ENCODE assay signal across 8 cellular contexts in genomic region chr19:38850231-38850975, GRCh38. TPM values are rescaled to one million over a fixed set of nuclear protein-coding genes. Genes with fewer than 3 reads are reported as not detected.
DNase-seq lines count a peak whose midpoint lies in the region; ATAC-seq and TF ChIP-seq lines count a peak whose summit lies in the region.

No MANE protein-coding gene starts in this region.

- CTCF ChIA-PET in AG04449 (lab: Yijun Ruan, JAX) = interaction anchor here (0.7 to 1.8 kb wide), 3 partner anchors 19 to 448 kb away, joined by 3 to 5 read pairs (median 3); partner anchors contain the start of genes FAM98C, MRPS12 and SARS2

- peaks cover 0 to 16% of the 10 kb centered on the region in 2 donors for H3K4me1 ChIP-seq in breast epithelium
- peaks cover 35% of the 10 kb centered on the region for H3K4me1 ChIP-seq in skeletal muscle satellite cell (ENCODE audit: control insufficient read depth, insufficient read depth, low read length)

- H3K27ac ChIP-seq in VCaP (peak overlapping the region; percentile 100), breast epithelium (peak overlapping the region; percentile 100)

- intact Hi-C loops in breast epithelium (cut with DNase I; ENCODE audit: low total_unique reads) = no loop called here

- POLR2A ChIA-PET in AG04449 (lab: Yijun Ruan, JAX) = no interaction called here

- DNase-seq in AG04449 (ENCODE audit: low read depth, low spot score) (peak; percentile 100), NCI-H2196 (lab: John Stamatoyannopoulos, UW; ENCODE audit: unreplicated experiment) (peak; percentile 100), breast epithelium (ENCODE audit: low spot score in 2 of 2) (peak; percentile 100)

- H3K4me3 ChIP-seq in AG04449 (ENCODE audit: low read depth, low read length) (peak overlapping the region; percentile 77), breast epithelium (peak overlapping the region; percentile 73 to 98 (median 96)), iPS-18c (ENCODE audit: insufficient read depth, low read depth, low read length) (peak overlapping the region; percentile 66), skeletal muscle satellite cell (ENCODE audit: low read length) (peak overlapping the region; percentile 74)

- H3K4me2 ChIP-seq in skeletal muscle satellite cell (ENCODE audit: low read length) = peak overlapping the region; percentile 97

- no peaks in the 10 kb centered on the region for H3K27me3 ChIP-seq in breast epithelium
- H3K27me3 ChIP-seq in skeletal muscle satellite cell (ENCODE audit: control insufficient read depth, insufficient read depth, low read length) = no peaks in the 10 kb centered on the region

- TF ChIP-seq POLR2A in breast epithelium (IDR thresholded peaks at IDR 0.05) = peak; percentile 88

- H3K36me3 ChIP-seq in breast epithelium (peaks cover 9% of the 10 kb centered on the region), skeletal muscle satellite cell (ENCODE audit: insufficient read depth, low read length) (peaks cover 33% of the 10 kb centered on the region)

- ATAC-seq in GM18873 (IDR thresholded peaks at IDR 0.05; ENCODE audit: low FRiP score, unreplicated experiment) (peak; percentile 80), HG03135 (IDR thresholded peaks at IDR 0.05; ENCODE audit: unreplicated experiment) (peak; percentile 58)

- H3K9ac ChIP-seq in skeletal muscle satellite cell (ENCODE audit: low read depth, low read length) = peak overlapping the region; percentile 99

- TF ChIP-seq CTCF in AG04449 (IDR thresholded peaks at IDR 0.05; ENCODE audit: insufficient read depth, low read length, missing control alignments) (no peak), VCaP (conservative IDR thresholded peaks at IDR 0.05) (no peak; the same call in 1 of the 2 replicates), breast epithelium (IDR thresholded peaks at IDR 0.05) (peak; percentile 58 to 75 (median 65))

- H3K9me3 ChIP-seq in breast epithelium (no peaks in the 10 kb centered on the region), iPS-18c (ENCODE audit: control insufficient read depth, insufficient read depth, low read length) (no peaks in the 10 kb centered on the region), skeletal muscle satellite cell (replicated peaks; ENCODE audit: low read length) (no peaks in the 10 kb centered on the region)

RNA-seq across cellular contexts. Expression of gene HNRNPL, which starts 0.6 kb away (rescaled TPM):
- 100 to 1,000 TPM; 164 to 193 (median 168) TPM for total RNA-seq in breast epithelium
- 209 and 261 TPM in 2 replicates for total RNA-seq in skeletal muscle satellite cell (2012; rRNA removed)

RNA-seq across cellular contexts. Expression of gene ECH1, which starts 18.8 kb away (rescaled TPM):
- total RNA-seq in breast epithelium = 100 to 1,000 TPM in 1 of 3 donors, 10 to 100 TPM in 2; 85.8 to 113 (median 93.8) TPM
- total RNA-seq in skeletal muscle satellite cell (2012; rRNA removed) = 14.4 and 23.2 TPM in 2 replicates

RNA-seq across cellular contexts. Expression of gene RINL, which starts 27.7 kb away (rescaled TPM):
- 10 to 100 TPM in 2 of 3 donors, 1 to 10 TPM in 1; 4.5 to 13.0 (median 12.8) TPM for total RNA-seq in breast epithelium
- total RNA-seq in skeletal muscle satellite cell (2012; rRNA removed) = 3.1 and 4.6 TPM in 2 replicates

RNA-seq across cellular contexts. Expression of gene LGALS4, which starts 37.7 kb away (rescaled TPM):
- total RNA-seq in breast epithelium = 10 to 100 TPM in 1 of 3 donors, under 1 TPM in 2; 0.80 to 16.4 (median 0.88) TPM
- total RNA-seq in skeletal muscle satellite cell (2012; rRNA removed) = 0.25 TPM in 1 of 2 replicates, not detected in the other

RNA-seq across cellular contexts. Expression of gene SIRT2, which starts 49.0 kb away (rescaled TPM):
- 10 to 100 TPM; 61.8 to 92.3 (median 88.2) TPM for total RNA-seq in breast epithelium
- 46.1 and 58.5 TPM in 2 replicates for total RNA-seq in skeletal muscle satellite cell (2012; rRNA removed)

Comparison
In these comparisons a context has a peak if more than half of its experiments do, and no peak if none do; other contexts are left out.
1. Peak in every context shown above with its lines: DNase-seq, ATAC-seq, H3K4me3 ChIP-seq and H3K27ac ChIP-seq.
2. CTCF ChIP-seq: peak in breast epithelium (3 of 3); none in AG04449 (single experiment) and VCaP (single experiment).